In the genomic region with DNA sequence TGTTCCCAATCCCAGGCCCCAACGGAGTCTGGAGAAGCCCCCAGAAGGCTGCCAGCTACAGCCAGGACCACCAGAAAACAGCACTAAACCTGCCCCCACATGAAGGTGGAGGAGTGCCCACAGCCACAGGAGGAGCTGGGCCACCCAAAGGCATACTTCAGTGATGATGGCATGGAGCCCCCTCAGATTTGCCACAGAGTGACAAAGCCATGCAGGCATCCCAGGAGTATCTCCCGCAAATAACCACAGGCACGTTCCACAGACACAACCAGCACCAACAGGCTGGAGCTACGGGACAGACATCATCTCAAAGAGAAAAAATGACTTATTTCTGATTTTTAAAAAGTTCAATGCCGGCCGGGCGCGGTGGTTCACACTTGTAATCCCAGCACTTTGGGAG, we compare ENCODE assay signal across 16 cellular contexts. TPM values are rescaled to one million over a fixed set of nuclear protein-coding genes. Genes with fewer than 3 reads are reported as not detected.
DNase-seq lines count a peak whose midpoint lies in the region; ATAC-seq and TF ChIP-seq lines count a peak whose summit lies in the region.
"Had no signal": no experiment of that assay in that cellular context is flagged by ENCODE, and none has a peak within 500 bp of the region (broad histone marks: within the 10 kb centered on the region; RNA-seq: fewer than 3 reads in every experiment).

No MANE protein-coding gene starts in this region.

- H3K23ac ChIP-seq in neuronal stem cell (ENCODE audit: low read depth, low read length, poor library complexity), result peak overlapping the region; percentile 69

- H3K36me3 ChIP-seq in neuronal stem cell (replicated peaks in 1 of 2; ENCODE audit: control insufficient read depth in 2 of 2, insufficient read depth in 2 of 2, low read length in 2 of 2), result peaks cover 19 to 67% of the 10 kb centered on the region in 2 donors

- peak; percentile 22 for DNase-seq in AG10803 (ENCODE audit: low read depth)
- peak; percentile 17 for DNase-seq in M059J (ENCODE audit: low read depth)
- peak; percentile 47 for DNase-seq in chondrocyte (ENCODE audit: low spot score)
- no peak for DNase-seq in neuronal stem cell (ENCODE audit: low spot score)
- DNase-seq in retina, result no peak
- no peak for DNase-seq in progenitor cell of endocrine pancreas (ENCODE audit: low spot score, unreplicated experiment)
- DNase-seq: 8988T; CD4-positive, alpha-beta memory T cell; DMS79; GDM1 had no signal

- H3K4me1 ChIP-seq in neuronal stem cell (ENCODE audit: control insufficient read depth in 2 of 2, insufficient read depth in 1 of 2, low read depth in 1 of 2, low read length in 2 of 2), result peaks cover 6 to 9% of the 10 kb centered on the region in 2 donors

- peaks cover 32% of the 10 kb centered on the region for H3K79me1 ChIP-seq in neuronal stem cell (ENCODE audit: low read depth, low read length)

- H3K9ac ChIP-seq in neuronal stem cell (ENCODE audit: low read depth, low read length, poor library complexity), result no peak overlapping the region

- H2BK5ac ChIP-seq in neuronal stem cell (ENCODE audit: low read length), result no peak overlapping the region

- H3K36me3 Mint-ChIP-seq in chondrocyte (ENCODE audit: low read depth) (peaks cover 10% of the 10 kb centered on the region), progenitor cell of endocrine pancreas (ENCODE audit: insufficient read depth) (peaks cover 4% of the 10 kb centered on the region)

- H3K4ac ChIP-seq in neuronal stem cell (ENCODE audit: low read length), result no peak overlapping the region

- H3K4me1 Mint-ChIP-seq in chondrocyte (ENCODE audit: low read depth) (peaks cover 60% of the 10 kb centered on the region), progenitor cell of endocrine pancreas (ENCODE audit: low read depth) (peaks cover under 1% of the 10 kb centered on the region)

- H3K9me3 ChIP-seq in neuronal stem cell (replicated peaks in 1 of 2; ENCODE audit: control insufficient read depth in 2 of 2, insufficient read depth in 1 of 2, low read depth in 1 of 2, low read length in 2 of 2), result no peaks in the 10 kb centered on the region

- H3K27me3 ChIP-seq in neuronal stem cell (ENCODE audit: control insufficient read depth in 3 of 3, insufficient read depth in 3 of 3, low read depth in 1 of 3, low read length in 3 of 3), result no peaks in the 10 kb centered on the region

- no peak for TF ChIP-seq CTCF in AG10803 (conservative IDR thresholded peaks at IDR 0.05; ENCODE audit: low read length)
- no peak for TF ChIP-seq CTCF in chondrocyte (IDR thresholded peaks at IDR 0.05)
- TF ChIP-seq CTCF in progenitor cell of endocrine pancreas (IDR thresholded peaks at IDR 0.05; ENCODE audit: unreplicated experiment), result no peak

- H3K4me2 ChIP-seq in neuronal stem cell (ENCODE audit: insufficient read depth, low read length, poor library complexity, severe bottlenecking), result no peak overlapping the region

- H2AFZ ChIP-seq in neuronal stem cell (ENCODE audit: low read length), result no peak overlapping the region

- H3K4me3 ChIP-seq in AG10803 (ENCODE audit: low read length) (no peak overlapping the region), neuronal stem cell (ENCODE audit: low read length in 2 of 2) (no peak overlapping the region)

- H3K14ac ChIP-seq in neuronal stem cell (ENCODE audit: low read length), result no peak overlapping the region

- H4K91ac ChIP-seq in neuronal stem cell (ENCODE audit: low read depth, low read length, poor library complexity), result no peak overlapping the region

- H3K27me3 Mint-ChIP-seq in chondrocyte (ENCODE audit: low read depth), result no peaks in the 10 kb centered on the region
- H3K27me3 Mint-ChIP-seq in progenitor cell of endocrine pancreas, result no peaks in the 10 kb centered on the region
- H3K27me3 Mint-ChIP-seq: B cell; CD4-positive, alpha-beta memory T cell had no signal

- H3K27ac Mint-ChIP-seq in chondrocyte (ENCODE audit: unreplicated experiment) (peak overlapping the region; percentile 41), progenitor cell of endocrine pancreas (no peak overlapping the region)
- H3K27ac Mint-ChIP-seq: B cell had no signal

- H2AK5ac ChIP-seq in neuronal stem cell (ENCODE audit: low read depth, low read length), result no peak overlapping the region

- H3K4me3 Mint-ChIP-seq in chondrocyte (ENCODE audit: unreplicated experiment) (no peak overlapping the region), progenitor cell of endocrine pancreas (ENCODE audit: low read depth) (no peak overlapping the region)
- H3K4me3 Mint-ChIP-seq: B cell; CD4-positive, alpha-beta memory T cell had no signal

- ATAC-seq in HG03280 (IDR thresholded peaks at IDR 0.05; ENCODE audit: unreplicated experiment) (no peak), GM19035 (IDR thresholded peaks at IDR 0.05; ENCODE audit: unreplicated experiment) (no peak)
- ATAC-seq: HCT116 had no signal

- H3K9me3 Mint-ChIP-seq in chondrocyte (ENCODE audit: low read depth) (no peaks in the 10 kb centered on the region), progenitor cell of endocrine pancreas (ENCODE audit: low read depth) (no peaks in the 10 kb centered on the region)
- H3K9me3 Mint-ChIP-seq: CD4-positive, alpha-beta memory T cell had no signal

- H2BK12ac ChIP-seq in neuronal stem cell (ENCODE audit: low read length), result no peak overlapping the region

- H3K27ac ChIP-seq in neuronal stem cell (replicated peaks; ENCODE audit: low read length), result no peak overlapping the region
- H3K27ac ChIP-seq: C4-2B, HL-60 had no signal

- H2BK15ac ChIP-seq in neuronal stem cell (ENCODE audit: low read length), result peak overlapping the region; percentile 38

- H4K8ac ChIP-seq in neuronal stem cell (ENCODE audit: low read depth, low read length), result no peak overlapping the region

- no peak overlapping the region for H3K18ac ChIP-seq in neuronal stem cell (ENCODE audit: low read length)

- no CpG with 5 or more reads among the region's 8 CpGs for WGBS in neuronal stem cell (ENCODE audit: extremely low coverage in 2 of 2, insufficient read length in 2 of 2, insufficient replicate concordance in 1 of 2), 2 donors

- H2BK120ac ChIP-seq in neuronal stem cell (ENCODE audit: low read depth, low read length), result no peak overlapping the region

RNA-seq across cellular contexts. Expression of a gene that starts 10.6 kb away (rescaled TPM):
- total RNA-seq in M059J (2014; rRNA removed; shearing (Covaris generic)), result 36.9 and 58.8 TPM in 2 replicates
- 49.3 to 106 TPM (median 101 TPM) in 3 replicates for total RNA-seq in chondrocyte
- 21.3 TPM for polyA plus RNA-seq in neuronal stem cell (2013, experiment 1 of 2)
- 20.1 TPM for polyA plus RNA-seq in neuronal stem cell (2013, experiment 2 of 2)
- total RNA-seq in progenitor cell of endocrine pancreas, result 56.4 and 64.5 TPM in 2 replicates

RNA-seq across cellular contexts. Expression of a gene that starts 54.5 kb away (rescaled TPM):
- total RNA-seq in M059J (2014; rRNA removed; shearing (Covaris generic)), result 91.7 and 120 TPM in 2 replicates
- total RNA-seq in chondrocyte (83.5 to 135 TPM (median 89.5 TPM) in 3 replicates), progenitor cell of endocrine pancreas (184 and 201 TPM in 2 replicates)
- 113 TPM for polyA plus RNA-seq in neuronal stem cell (2013, experiment 1 of 2)
- polyA plus RNA-seq in neuronal stem cell (2013, experiment 2 of 2), result 107 TPM

Comparison
In these comparisons a context has a peak if more than half of its experiments do, and no peak if none do; other contexts are left out.
1. DNase-seq: peak in AG10803 (single experiment), M059J (single experiment) and chondrocyte (single experiment); none in neuronal stem cell (single experiment), retina (single experiment) and progenitor cell of endocrine pancreas (single experiment).